In genomic region chr6:166598441-166599138, GRCh38 we compare ENCODE assay signal across 9 cellular contexts. TPM values are rescaled to one million over a fixed set of nuclear protein-coding genes. Genes with fewer than 3 reads are reported as not detected.
A peak's percentile ranks its signal among the peaks of the same experiment; 100 is the strongest.
DNase-seq lines count a peak whose midpoint lies in the region; ATAC-seq and TF ChIP-seq lines count a peak whose summit lies in the region.
"Had no signal": no experiment of that assay in that cellular context is flagged by ENCODE, and none has a peak within 500 bp of the region (broad histone marks: within the 10 kb centered on the region; RNA-seq: fewer than 3 reads in every experiment).

No MANE protein-coding gene starts in this region.

- no peak overlapping the region for H3K4me3 ChIP-seq in choroid plexus epithelial cell (ENCODE audit: low read depth, low read length)

- no peak for TF ChIP-seq CTCF in choroid plexus epithelial cell (conservative IDR thresholded peaks at IDR 0.05; ENCODE audit: low read depth, low read length)

- peak overlapping the region; percentile 75 for H3K27ac ChIP-seq in temporal lobe (ENCODE audit: low read depth, low read length)

- DNase-seq in M059J (ENCODE audit: low read depth) (peak; percentile 91), choroid plexus epithelial cell (ENCODE audit: low read depth) (peak; percentile 92), left lobe of liver (ENCODE audit: low spot score) (no peak), NCI-H1436 (lab: John Stamatoyannopoulos, UW) (no peak), NCI-H526 treated with DMSO at 0.1 percent for 48 hours (lab: John Stamatoyannopoulos, UW) (no peak), NCI-H2107 (lab: John Stamatoyannopoulos, UW) (no peak)
- DNase-seq: T1000 had no signal

- ATAC-seq in left lobe of liver (peak; percentile 64), HG03521 (IDR thresholded peaks at IDR 0.05; ENCODE audit: unreplicated experiment) (no peak)

RNA-seq across cellular contexts. Expression of gene RAMACL, which starts 12.1 kb away (rescaled TPM):
- 0.27 and 0.30 TPM in 2 replicates for total RNA-seq in M059J (2014; rRNA removed; shearing (Covaris generic))
- total RNA-seq in left lobe of liver: 0.28 TPM
- total RNA-seq in temporal lobe: 1.5 TPM

RNA-seq across cellular contexts. Expression of gene RPS6KA2, which starts 28.5 kb away (rescaled TPM):
- total RNA-seq in M059J (2014; rRNA removed; shearing (Covaris generic)): 1.9 and 7.2 TPM in 2 replicates
- total RNA-seq in left lobe of liver: 12.4 TPM
- total RNA-seq in temporal lobe: 30.2 TPM

Comparison
In these comparisons a context has a peak if more than half of its experiments do, and no peak if none do; other contexts are left out.
1. DNase-seq: peak in M059J (single experiment) and choroid plexus epithelial cell (single experiment); none in left lobe of liver (single experiment), NCI-H1436 (single experiment), NCI-H526 treated with DMSO at 0.1 percent for 48 hours (single experiment) and NCI-H2107 (single experiment).